In genomic region chr19:48445256-48445605, GRCh38 we compare ENCODE assay signal across 8 cellular contexts. TPM values are rescaled to one million over a fixed set of nuclear protein-coding genes. Genes with fewer than 3 reads are reported as not detected.
DNase-seq lines count a peak whose midpoint lies in the region; FAIRE-seq and TF ChIP-seq lines count a peak whose summit lies in the region.

No MANE protein-coding gene starts in this region.

- H2BK12ac ChIP-seq in H9 (ENCODE audit: insufficient read length, low read depth, low read length) = no peak overlapping the region

- H2AFZ ChIP-seq in H9 (ENCODE audit: low read length) = no peak overlapping the region

- no peak overlapping the region for H4K5ac ChIP-seq in H9 (ENCODE audit: insufficient read length, low read depth, low read length)

- peaks cover 13 to 17% of the 10 kb centered on the region in 2 experiments for H3K4me1 Mint-ChIP-seq in H9

- H3K27ac ChIP-seq in H9 (ENCODE audit: insufficient read length, low read depth, low read length) = peak overlapping the region; percentile 22

- H3K4me2 ChIP-seq in H9 (ENCODE audit: insufficient read depth, insufficient read length, low read length) = peak overlapping the region; percentile 85

- H3T11ph ChIP-seq in H9 (ENCODE audit: low read length) = no peak overlapping the region

- peak overlapping the region; percentile 89 to 95 for H3K4me3 Mint-ChIP-seq in H9

- H3K79me1 ChIP-seq in H9 (ENCODE audit: insufficient read depth, low read depth, low read length, poor library complexity, severe bottlenecking) = peaks cover 3% of the 10 kb centered on the region

- H2AK5ac ChIP-seq in H9 (ENCODE audit: insufficient read length, low read length) = no peak overlapping the region

- H4K8ac ChIP-seq in H9 (replicated peaks; ENCODE audit: insufficient read length, low read depth, low read length) = no peak overlapping the region

- H3K4ac ChIP-seq in H9 (ENCODE audit: low read depth, low read length) = no peak overlapping the region

- H3K14ac ChIP-seq in H9 (ENCODE audit: insufficient read depth, low read length) = no peak overlapping the region

- no peak overlapping the region for H2BK120ac ChIP-seq in H9 (ENCODE audit: low read depth, low read length, poor library complexity, severe bottlenecking)

- peak; percentile 63 for TF ChIP-seq CTCF in H9 (conservative IDR thresholded peaks at IDR 0.05)

- no peak overlapping the region for H2BK5ac ChIP-seq in H9 (ENCODE audit: insufficient read length, low read length)

- no peaks in the 10 kb centered on the region for H3K27me3 ChIP-seq in H9 (ENCODE audit: insufficient read depth, low read length)

- H3K36me3 Mint-ChIP-seq in H9 (ENCODE audit: insufficient read depth in 1 of 3, low read depth in 3 of 3) = peaks cover 28 to 47% (median 32%) of the 10 kb centered on the region in 3 experiments

- H3K23me2 ChIP-seq in H9 (ENCODE audit: insufficient read length, low read depth, low read length, poor library complexity, severe bottlenecking) = peaks cover 8% of the 10 kb centered on the region

- H3K18ac ChIP-seq in H9 (ENCODE audit: insufficient read length, low read depth, low read length) = no peak overlapping the region

- no peaks in the 10 kb centered on the region for H4K20me1 ChIP-seq in H9 (ENCODE audit: control insufficient read depth, insufficient read depth, insufficient read length)

- H2BK15ac ChIP-seq in H9 (ENCODE audit: low read depth, low read length) = no peak overlapping the region

- no peaks in the 10 kb centered on the region for H3K9me3 ChIP-seq in H9 (ENCODE audit: control insufficient read depth, low read depth, low read length)

- FAIRE-seq in endometrium (lab: Jason Lieb, UNC) = peak; percentile 86

- no peaks in the 10 kb centered on the region for H3K27me3 Mint-ChIP-seq in H9 (ENCODE audit: low read depth)

- 0 out of 2 replicates have a peak, but pooled peaks cover 2% of the 10 kb centered on the region for H3K79me2 ChIP-seq in H9 (ENCODE audit: insufficient read depth, low read length)

- H3K4me1 ChIP-seq in H9 (ENCODE audit: insufficient read depth, low read length) = peaks cover 2% of the 10 kb centered on the region; the same call in 1 of the 2 replicates

- H4K91ac ChIP-seq in H9 (ENCODE audit: insufficient read length, low read depth, low read length) = no peak overlapping the region

- no CpG with 5 or more reads among the region's 6 CpGs for WGBS in H9 (ENCODE audit: extremely low coverage, insufficient read length, low lambda C conversion rate)

- H3K56ac ChIP-seq in H9 (ENCODE audit: insufficient read length, low read depth, low read length) = no peak overlapping the region

- peak overlapping the region; percentile 90 to 99 (median 97) for H3K27ac Mint-ChIP-seq in H9

- peak overlapping the region; percentile 34 for H3K9ac ChIP-seq in H9 (ENCODE audit: extremely low read depth, insufficient read length, low read length)

- no peak overlapping the region for H2BK20ac ChIP-seq in H9 (ENCODE audit: low read depth, low read length, poor library complexity, severe bottlenecking)

- H3K9me3 Mint-ChIP-seq in H9 = no peaks in the 10 kb centered on the region; a peak in 1 of 5 replicates

- DNase-seq in SHP77 (lab: John Stamatoyannopoulos, UW) (peak; percentile 57 to 60), SHP77 treated with DMSO at 0.1 percent for 48 hours (lab: John Stamatoyannopoulos, UW) (no peak), H9 (peak; percentile 62), NCI-H1092 (lab: John Stamatoyannopoulos, UW) (peak; percentile 57), T1000 (lab: John Stamatoyannopoulos, UW) (peak; percentile 64), midbrain (lab: John Stamatoyannopoulos, UW) (peak; percentile 89)
- no peak for DNase-seq in stimulated activated CD8-positive, alpha-beta memory T cell treated with anti-CD3 and anti-CD28 coated beads, Interleukin-4, amount 100 ng/mL, for 48 hours

- no peak overlapping the region for H3K23ac ChIP-seq in H9 (ENCODE audit: insufficient read length, low read depth, low read length)

RNA-seq across cellular contexts. Expression of gene GRWD1, which starts 0.6 kb away (rescaled TPM):
- total RNA-seq in H9 (2021) = 92.0 and 94.6 TPM in 2 replicates

RNA-seq across cellular contexts. Expression of gene KCNJ14, which starts 10.1 kb away (rescaled TPM):
- 1.1 and 1.2 TPM in 2 replicates for total RNA-seq in H9 (2021)

RNA-seq across cellular contexts. Expression of gene CYTH2, which starts 23.9 kb away (rescaled TPM):
- 97.1 and 103 TPM in 2 replicates for total RNA-seq in H9 (2021)

RNA-seq across cellular contexts. Expression of gene GRIN2D, which starts 51.8 kb away (rescaled TPM):
- total RNA-seq in H9 (2021) = 5.9 and 6.2 TPM in 2 replicates

RNA-seq across cellular contexts. Expression of gene KDELR1, which starts 53.9 kb away (rescaled TPM):
- total RNA-seq in H9 (2021) = 195 and 198 TPM in 2 replicates

Comparison
In these comparisons a context has a peak if more than half of its experiments do, and no peak if none do; other contexts are left out.
1. DNase-seq: peak in SHP77 (2 of 2), H9 (single experiment), NCI-H1092 (single experiment), T1000 (single experiment) and midbrain (single experiment); none in SHP77 treated with DMSO at 0.1 percent for 48 hours (single experiment) and stimulated activated CD8-positive, alpha-beta memory T cell treated with anti-CD3 and anti-CD28 coated beads, Interleukin-4, amount 100 ng/mL, for 48 hours (single experiment).